ENCODE assay signal across 18 cellular contexts in genomic region chr5:127725673-127726072, GRCh38. TPM values are rescaled to one million over a fixed set of nuclear protein-coding genes. Genes with fewer than 3 reads are reported as not detected.
DNase-seq lines count a peak whose midpoint lies in the region; ATAC-seq, FAIRE-seq and TF ChIP-seq lines count a peak whose summit lies in the region.
"Had no signal": no experiment of that assay in that cellular context is flagged by ENCODE, and none has a peak within 500 bp of the region (broad histone marks: within the 10 kb centered on the region; RNA-seq: fewer than 3 reads in every experiment).

No MANE protein-coding gene starts in this region.

- in situ Hi-C loops in HepG2 (cut with HindIII; ENCODE audit: extremely low pct_ligation_motif_present, low pct_unique_long_range_greater_than_20kb), result no loop called here

- CTCF ChIA-PET in HepG2 (lab: Yijun Ruan, JAX; ENCODE audit: low intra/inter-chr PET ratio, low total read pairs), result no interaction called here

- BruUV-seq in HepG2 (replicated peaks; lab: Mats Ljungman, UMichigan), result no TSS peak

- POLR2A ChIA-PET in HepG2 (lab: Yijun Ruan, JAX), result no interaction called here

- H3K4me3 ChIP-seq in HepG2 (replicated peaks in 1 of 3; ENCODE audit: insufficient read depth in 1 of 3, low read depth in 2 of 3, low read length in 3 of 3), result no peak overlapping the region
- no peak overlapping the region for H3K4me3 ChIP-seq in right lobe of liver
- no peak overlapping the region for H3K4me3 ChIP-seq in osteoblast (ENCODE audit: insufficient read depth, low read length)
- H3K4me3 ChIP-seq: BLaER1 treated with 17β-estradiol and CSF1 and Interleukin-3, amounts not matched to agents 10 nM and 100 nM; GM12878; GM23248 had no signal

- H3K4me1 ChIP-seq in HepG2 (ENCODE audit: insufficient read depth, low read length) (no peaks in the 10 kb centered on the region), right lobe of liver (peaks cover 0 to 6% (median 0%) of the 10 kb centered on the region in 4 donors), osteoblast (ENCODE audit: insufficient read depth, low read length) (no peaks in the 10 kb centered on the region)

- H4K20me1 ChIP-seq in HepG2 (ENCODE audit: insufficient read depth, low read length) (no peaks in the 10 kb centered on the region), osteoblast (ENCODE audit: insufficient read depth, low read length) (no peaks in the 10 kb centered on the region)
- H4K20me1 ChIP-seq: BLaER1 treated with 17β-estradiol and CSF1 and Interleukin-3, amounts not matched to agents 10 nM and 100 nM had no signal

- WGBS in HepG2 (ENCODE audit: low lambda C conversion rate), result 40% methylated on average over 1 of the region's 1 CpG
- 60% methylated on average over 1 of the region's 1 CpG for WGBS in right lobe of liver (ENCODE audit: insufficient coverage, low coverage, low lambda C conversion rate, missing lambda C conversion rate)

- ATAC-seq in HepG2, result no peak
- no peak for ATAC-seq in right lobe of liver
- ATAC-seq: GM12878 had no signal

- peaks cover 2% of the 10 kb centered on the region; the same call in 1 of the 2 replicates for H3K9me3 ChIP-seq in HepG2 (ENCODE audit: low read length)
- H3K9me3 ChIP-seq in right lobe of liver, result no peaks in the 10 kb centered on the region
- H3K9me3 ChIP-seq in osteoblast (ENCODE audit: low read depth, low read length), result no peaks in the 10 kb centered on the region

- H3K27me3 ChIP-seq in HepG2 (ENCODE audit: control insufficient read depth in 1 of 2, insufficient read depth in 2 of 2, low read length in 2 of 2) (no peaks in the 10 kb centered on the region; a peak in 1 of 5 replicates), right lobe of liver (no peaks in the 10 kb centered on the region), osteoblast (ENCODE audit: insufficient read depth, low read length) (no peaks in the 10 kb centered on the region)
- H3K27me3 ChIP-seq: BLaER1 treated with 17β-estradiol and CSF1 and Interleukin-3, amounts not matched to agents 10 nM and 100 nM had no signal

- H3K27ac ChIP-seq in HepG2 (ENCODE audit: extremely low read length, insufficient read depth, low read length) (no peak overlapping the region), right lobe of liver (no peak overlapping the region), osteoblast (ENCODE audit: low read depth, low read length) (no peak overlapping the region)
- H3K27ac ChIP-seq: GM23248, HL-60 had no signal

- H3K79me2 ChIP-seq in HepG2 (ENCODE audit: insufficient read depth, low read length) (no peaks in the 10 kb centered on the region), osteoblast (ENCODE audit: insufficient read depth, low read length) (no peaks in the 10 kb centered on the region)

- TF ChIP-seq RAD21 in HepG2 (CRISPR knock-in tag; IDR thresholded peaks at IDR 0.05), result no peak

- no peak overlapping the region for H3K9ac ChIP-seq in HepG2 (ENCODE audit: insufficient read depth, low read depth, low read length)
- H3K9ac ChIP-seq: BLaER1 treated with 17β-estradiol and CSF1 and Interleukin-3, amounts not matched to agents 10 nM and 100 nM; GM23248 had no signal

- TF ChIP-seq POLR2A in HepG2 (IDR thresholded peaks at IDR 0.05; ENCODE audit: insufficient read depth in 1 of 2, low read depth in 2 of 2, low read length in 2 of 2) (no peak), right lobe of liver (IDR thresholded peaks at IDR 0.05) (no peak)

- TF ChIP-seq EP300 in HepG2 (IDR thresholded peaks at IDR 0.05; ENCODE audit: low read depth in 2 of 2, low read length in 2 of 2), result no peak
- no peak for TF ChIP-seq EP300 in HepG2 (CRISPR knock-in tag; IDR thresholded peaks at IDR 0.05; ENCODE audit: borderline replicate concordance)

- no peaks in the 10 kb centered on the region for H3K36me3 ChIP-seq in HepG2 (replicated peaks in 1 of 2; ENCODE audit: control insufficient read depth in 1 of 2, insufficient read depth in 2 of 2, low read length in 2 of 2)
- H3K36me3 ChIP-seq in right lobe of liver, result no peaks in the 10 kb centered on the region
- no peaks in the 10 kb centered on the region for H3K36me3 ChIP-seq in osteoblast (ENCODE audit: insufficient read depth, low read length)

- H3K4me2 ChIP-seq in HepG2 (ENCODE audit: low read depth, low read length) (no peak overlapping the region), osteoblast (ENCODE audit: insufficient read depth, low read length) (no peak overlapping the region)
- H3K4me2 ChIP-seq: BLaER1 treated with 17β-estradiol and CSF1 and Interleukin-3, amounts not matched to agents 10 nM and 100 nM had no signal

- FAIRE-seq in HepG2 (lab: Jason Lieb, UNC) (no peak), colon (lab: Jason Lieb, UNC) (peak; percentile 84)
- FAIRE-seq: GM12878, GM18507 had no signal

- intact Hi-C loops in HepG2 (cut with micrococcal nuclease; ENCODE audit: unreplicated experiment), result no loop called here
- intact Hi-C loops in right lobe of liver (cut with DNase I), result no loop called here

- H2AFZ ChIP-seq in HepG2 (ENCODE audit: low read length) (no peak overlapping the region), osteoblast (ENCODE audit: low read length) (no peak overlapping the region)
- H2AFZ ChIP-seq: GM23248 had no signal

- TF ChIP-seq CTCF in HepG2 (CRISPR knock-in tag; IDR thresholded peaks at IDR 0.05), result no peak
- no peak for TF ChIP-seq CTCF in right lobe of liver (IDR thresholded peaks at IDR 0.05)
- TF ChIP-seq CTCF in osteoblast (IDR thresholded peaks at IDR 0.05; ENCODE audit: extremely low read depth, low read depth, low read length), result no peak

- no peak for DNase-seq in HepG2 (ENCODE audit: low spot score)
- DNase-seq in right lobe of liver, result no peak
- DNase-seq in osteoblast (ENCODE audit: insufficient read length, low spot score, missing footprints), result peak; percentile 3
- no peak for DNase-seq in nucleus accumbens (lab: John Stamatoyannopoulos, UW)
- DNase-seq in SIG-M5 (lab: John Stamatoyannopoulos, UW), result no peak
- no peak for DNase-seq in NCI-H748 treated with DMSO at 0.1 percent for 48 hours (lab: John Stamatoyannopoulos, UW)
- DNase-seq: 8988T; ACHN; CD4-positive, CD25-positive, alpha-beta regulatory T cell; DMS53; GM23248; H7 had no signal

TF ChIP-seq in HepG2, 621 proteins besides CTCF, POLR2A, EP300 and RAD21 (continues in another document):
- TF ChIP-seq CEBPB (IDR thresholded peaks at IDR 0.05; ENCODE audit: borderline replicate concordance, low read depth, low read length) (peak; percentile 63; the same call in 1 of the 2 replicates), ZNF350 (CRISPR knock-in tag; IDR thresholded peaks at IDR 0.05; ENCODE audit: borderline replicate concordance, low read depth) (no peak), ZFP91 (CRISPR knock-in tag; IDR thresholded peaks at IDR 0.05; ENCODE audit: borderline replicate concordance) (no peak), ATF7 (IDR thresholded peaks at IDR 0.05) (peak; percentile 42; the same call in 1 of the 2 replicates), ATF7 (CRISPR knock-in tag; IDR thresholded peaks at IDR 0.05) (no peak), ZBTB44 (CRISPR knock-in tag; IDR thresholded peaks at IDR 0.05) (no peak)

RNA-seq across cellular contexts. Expression of gene CCDC192, which starts 22.5 kb away (rescaled TPM):
- total RNA-seq in HepG2 (2016; rRNA removed; fragmentation: Illumina TruSeq; extraction: Trizol) (not detected in 2 replicates), right lobe of liver (not detected), osteoblast (not detected in 2 replicates)
- not detected in 2 replicates for total RNA-seq in HepG2 (2016; cell fraction: cytosol; rRNA removed; fragmentation: Illumina TruSeq; extraction: Trizol; ENCODE audit: low read depth)
- total RNA-seq in HepG2 (2016; cell fraction: insoluble cytoplasmic fraction; rRNA removed; fragmentation: Illumina TruSeq; extraction: Trizol), result not detected in 2 replicates
- not detected in 2 replicates for total RNA-seq in HepG2 (2016; cell fraction: membrane; rRNA removed; fragmentation: Illumina TruSeq; extraction: Trizol)
- not detected in 2 replicates for total RNA-seq in HepG2 (2016; cell fraction: nucleus; rRNA removed; fragmentation: Illumina TruSeq; extraction: Trizol)
- polyA plus RNA-seq in HepG2 (2011; rRNA removed), result not detected in 2 replicates
- polyA plus RNA-seq in HepG2 (2011; cell fraction: cytosol; rRNA removed), result not detected in 2 replicates
- not detected in 2 replicates for polyA plus RNA-seq in HepG2 (2011; cell fraction: nucleus; rRNA removed)
- not detected in 2 replicates for polyA plus RNA-seq in HepG2 (2012)
- not detected in 2 replicates for polyA plus RNA-seq in HepG2 (2016; cell fraction: cytosol; fragmentation: Illumina TruSeq; extraction: Trizol; ENCODE audit: low read depth)
- not detected in 2 replicates for polyA plus RNA-seq in HepG2 (2016; cell fraction: insoluble cytoplasmic fraction; fragmentation: Illumina TruSeq; extraction: Trizol; ENCODE audit: low read depth)
- polyA plus RNA-seq in HepG2 (2016; cell fraction: membrane; fragmentation: Illumina TruSeq; extraction: Trizol; ENCODE audit: low read depth), result not detected in 2 replicates
- polyA plus RNA-seq in HepG2 (2016; cell fraction: nucleus; fragmentation: Illumina TruSeq; extraction: Trizol; ENCODE audit: insufficient read depth, low read depth), result not detected in 2 replicates
- polyA minus RNA-seq in HepG2 (2011; rRNA and poly(A)+ RNA removed; ENCODE audit: low replicate concordance), result not detected in 2 replicates
- not detected in 2 replicates for polyA minus RNA-seq in HepG2 (2011; cell fraction: cytosol; rRNA and poly(A)+ RNA removed)
- not detected in 2 replicates for polyA minus RNA-seq in HepG2 (2011; cell fraction: nucleus; rRNA and poly(A)+ RNA removed)
- total RNA-seq: CD4-positive, CD25-positive, alpha-beta regulatory T cell; Daoy; GM12878; GM23248 had no signal
